25 cellular contexts compared by ENCODE assay signal in genomic region chr6:88650979-88651378, GRCh38.
"Had no signal": no experiment of that assay in that cellular context is flagged by ENCODE, and none has a peak within 500 bp of the region (broad histone marks: within the 10 kb centered on the region; RNA-seq: fewer than 3 reads in every experiment).

No MANE protein-coding gene starts in this region.

- H3K27me3 Mint-ChIP-seq: activated CD4-positive, alpha-beta T cell treated with anti-CD3 and anti-CD28 coated beads, Interleukin-2, amount 10 ng/mL, durations not matched to agents 24 days and 14 days; activated naive CD4-positive, alpha-beta T cell treated with anti-CD3 and anti-CD28 coated beads, Interleukin-2, amount 50 U/mL, for 24 hours; activated naive CD8-positive, alpha-beta T cell treated with anti-CD3 and anti-CD28 coated beads, Interleukin-2, amount 10 ng/mL, durations not matched to agents 7 days and 5 days; activated T-cell treated with anti-CD3 and anti-CD28 coated beads, Interleukin-2, amount 50 U/mL, for 24 hours had no signal

- H3K36me3 ChIP-seq: ascending aorta, cardiac muscle cell had no signal

- H3K27me3 ChIP-seq: ascending aorta, cardiac muscle cell had no signal

- H3K9me3 ChIP-seq: ascending aorta had no signal

- H3K27ac Mint-ChIP-seq: activated CD4-positive, alpha-beta T cell treated with anti-CD3 and anti-CD28 coated beads, Interleukin-2, amount 10 ng/mL, durations not matched to agents 24 days and 14 days; activated CD8-positive, alpha-beta T cell treated with anti-CD3 and anti-CD28 coated beads, Interleukin-2, amount 10 ng/mL, durations not matched to agents 7 days and 5 days; activated naive CD4-positive, alpha-beta T cell treated with anti-CD3 and anti-CD28 coated beads, Interleukin-2, amount 50 U/mL, for 24 hours; activated naive CD8-positive, alpha-beta T cell treated with anti-CD3 and anti-CD28 coated beads, Interleukin-2, amount 10 ng/mL, durations not matched to agents 7 days and 5 days; activated T-cell treated with anti-CD3 and anti-CD28 coated beads, Interleukin-2, amount 50 U/mL, for 24 hours; activated T-helper 2 cell treated with anti-CD3 and anti-CD28 coated beads, Interferon-gamma antibody, Interleukin-2, Interleukin-4, amounts not matched to agents 10 μg/mL and 5 μg/mL and 100 μg/mL, durations not matched to agents 14 hours and 24 hours and 36 hours; T-helper 1 cell treated with Interleukin-12 subunit alpha and Interleukin-12 subunit beta and Interleukin-4 antibody, amounts not matched to agents 30 μg/mL and 1 μg/mL, for 36 hours; T-helper 2 cell treated with Interferon-gamma antibody and Interleukin-4, amounts not matched to agents 5 μg/mL and 100 μg/mL, for 36 hours had no signal

- H3K27ac ChIP-seq: ascending aorta, cardiac muscle cell had no signal

- DNase-seq: activated CD4-positive, alpha-beta T cell treated with anti-CD3 and anti-CD28 coated beads, Interleukin-2, amount 10 ng/mL, durations not matched to agents 24 days and 14 days; activated CD4-positive, alpha-beta T cell treated with anti-CD3 and anti-CD28 coated beads, Interleukin-2, amount 50 U/mL, for 48 hours; activated CD8-positive, alpha-beta T cell treated with anti-CD3 and anti-CD28 coated beads, Interleukin-2, amount 10 ng/mL, durations not matched to agents 7 days and 5 days; activated gamma-delta T cell; activated naive CD4-positive, alpha-beta T cell treated with Interleukin-2 at 50 U/mL for 16 hours; activated naive CD8-positive, alpha-beta T cell treated with anti-CD3 and anti-CD28 coated beads, Interleukin-2, amount 10 ng/mL, durations not matched to agents 7 days and 5 days; activated T-cell treated with anti-CD3 and anti-CD28 coated beads, Interleukin-2, amount 50 U/mL, for 24 hours; amygdala; NCI-H1092 treated with DMSO at 0.1 percent for 48 hours; NCI-H1417; NCI-H146; NCI-H187; NCI-H2029 treated with DMSO at 0.1 percent for 48 hours; NCI-H2107; NCI-H510A; NCI-H526; NCI-H748 treated with DMSO at 0.1 percent for 48 hours; SIG-M5 had no signal

- ATAC-seq: activated CD8-positive, alpha-beta T cell treated with anti-CD3 and anti-CD28 coated beads, Interleukin-2, amount 10 ng/mL, durations not matched to agents 7 days and 5 days; Panc1 had no signal

- H3K4me3 ChIP-seq: ascending aorta, cardiac muscle cell had no signal

- H3K4me3 Mint-ChIP-seq: activated CD4-positive, alpha-beta T cell treated with anti-CD3 and anti-CD28 coated beads, Interleukin-2, amount 10 ng/mL, durations not matched to agents 24 days and 14 days; activated CD8-positive, alpha-beta T cell treated with anti-CD3 and anti-CD28 coated beads, Interleukin-2, amount 10 ng/mL, durations not matched to agents 7 days and 5 days; activated naive CD4-positive, alpha-beta T cell treated with anti-CD3 and anti-CD28 coated beads, Interleukin-2, amount 50 U/mL, for 24 hours; activated naive CD8-positive, alpha-beta T cell treated with anti-CD3 and anti-CD28 coated beads, Interleukin-2, amount 10 ng/mL, durations not matched to agents 7 days and 5 days; activated T-cell treated with anti-CD3 and anti-CD28 coated beads, Interleukin-2, amount 50 U/mL, for 24 hours; T-helper 1 cell treated with Interleukin-12 subunit alpha and Interleukin-12 subunit beta and Interleukin-4 antibody, amounts not matched to agents 30 μg/mL and 1 μg/mL, for 36 hours; T-helper 2 cell treated with Interferon-gamma antibody and Interleukin-4, amounts not matched to agents 5 μg/mL and 100 μg/mL, for 36 hours had no signal

- H3K4me1 Mint-ChIP-seq: activated CD4-positive, alpha-beta T cell treated with anti-CD3 and anti-CD28 coated beads, Interleukin-2, amount 10 ng/mL, durations not matched to agents 24 days and 14 days; activated naive CD4-positive, alpha-beta T cell treated with anti-CD3 and anti-CD28 coated beads, Interleukin-2, amount 50 U/mL, for 24 hours; activated naive CD8-positive, alpha-beta T cell treated with anti-CD3 and anti-CD28 coated beads, Interleukin-2, amount 10 ng/mL, durations not matched to agents 7 days and 5 days had no signal

- H3K4me1 ChIP-seq: ascending aorta had no signal

- H3K9me3 Mint-ChIP-seq: activated CD4-positive, alpha-beta T cell treated with anti-CD3 and anti-CD28 coated beads, Interleukin-2, amount 10 ng/mL, durations not matched to agents 24 days and 14 days; activated T-helper 2 cell treated with anti-CD3 and anti-CD28 coated beads, Interferon-gamma antibody, Interleukin-2, Interleukin-4, amounts not matched to agents 10 μg/mL and 5 μg/mL and 100 μg/mL, durations not matched to agents 14 hours and 24 hours and 36 hours; T-helper 1 cell treated with Interleukin-12 subunit alpha and Interleukin-12 subunit beta and Interleukin-4 antibody, amounts not matched to agents 30 μg/mL and 1 μg/mL, for 36 hours; T-helper 2 cell treated with Interferon-gamma antibody and Interleukin-4, amounts not matched to agents 5 μg/mL and 100 μg/mL, for 36 hours had no signal
